In genomic region chr1:7687411-7687810, GRCh38 we compare ENCODE assay signal across 1 cellular context.
TF ChIP-seq lines count a peak whose summit lies in the region.

No MANE protein-coding gene starts in this region.

TF ChIP-seq in H1, 55 proteins besides CTCF, POLR2A, EP300 and RAD21 (continued from another document):
- TF ChIP-seq CHD7 (IDR thresholded peaks at IDR 0.05; ENCODE audit: insufficient replicate concordance, low read length) (no peak), SRF (IDR thresholded peaks at IDR 0.05; ENCODE audit: low read depth, low read length) (no peak), TEAD4 (IDR thresholded peaks at IDR 0.05; ENCODE audit: low read depth, low read length) (no peak), NRF1 (IDR thresholded peaks at IDR 0.05; ENCODE audit: low read depth, low read length) (no peak), JUND (IDR thresholded peaks at IDR 0.05; ENCODE audit: low read length) (no peak), TCF12 (IDR thresholded peaks at IDR 0.05; ENCODE audit: low read depth, low read length) (no peak), CTBP2 (IDR thresholded peaks at IDR 0.05; ENCODE audit: borderline replicate concordance, insufficient read depth, insufficient read length, low read length) (no peak), FOSL1 (IDR thresholded peaks at IDR 0.05; ENCODE audit: insufficient read depth, low read depth, low read length) (no peak), BCL11A (IDR thresholded peaks at IDR 0.05; ENCODE audit: low read depth in 2 of 2, low read length in 2 of 2) (no peak), SAP30 (IDR thresholded peaks at IDR 0.05; ENCODE audit: insufficient read depth, insufficient replicate concordance, low read length) (no peak), KDM5A (IDR thresholded peaks at IDR 0.05; ENCODE audit: low read length) (no peak), SP2 (IDR thresholded peaks at IDR 0.05; ENCODE audit: low read length) (no peak), TAF7 (optimal IDR thresholded peaks at IDR 0.05; ENCODE audit: borderline replicate concordance, low read depth, low read length) (no peak), HDAC2 (IDR thresholded peaks at IDR 0.05; ENCODE audit: borderline replicate concordance in 1 of 2, low read depth in 2 of 2, low read length in 2 of 2) (no peak), EGR1 (IDR thresholded peaks at IDR 0.05; ENCODE audit: borderline replicate concordance, low read depth, low read length) (no peak)
